In genomic region chr2:231052494-231053451, GRCh38 we compare ENCODE assay signal across 8 cellular contexts. TPM values are rescaled to one million over a fixed set of nuclear protein-coding genes. Genes with fewer than 3 reads are reported as not detected.
DNase-seq lines count a peak whose midpoint lies in the region; ATAC-seq and TF ChIP-seq lines count a peak whose summit lies in the region.

No MANE protein-coding gene starts in this region.

- no peak for TF ChIP-seq POLR2A in GM18505 (IDR thresholded peaks at IDR 0.05; ENCODE audit: borderline replicate concordance, extremely low read depth, insufficient read depth, insufficient read length)

- ATAC-seq in GM18505 (IDR thresholded peaks at IDR 0.05; ENCODE audit: unreplicated experiment) (peak; percentile 54), HG03060 (IDR thresholded peaks at IDR 0.05; ENCODE audit: low read depth, unreplicated experiment) (peak; percentile 37)
- peak; percentile 72 to 79 for ATAC-seq in activated CD4-positive, CD25-positive, alpha-beta regulatory T cell treated with anti-CD3 and anti-CD28 coated beads, Interleukin-2, amount 50 U/mL, for 24 hours

- DNase-seq in 8988T (peak; percentile 73), NCI-H2196 (lab: John Stamatoyannopoulos, UW; ENCODE audit: unreplicated experiment) (peak; percentile 91), cerebellum (ENCODE audit: low spot score) (peak; percentile 88), kidney tubule cell (ENCODE audit: low spot score) (peak; percentile 88)
- peak; percentile 63 to 76 (median 70) for DNase-seq in stimulated activated CD4-positive, alpha-beta T cell treated with anti-CD3 and anti-CD28 coated beads, Interleukin-1b, Interleukin-23, amount 100 ng/mL, for 24 hours (ENCODE audit: low read depth in 4 of 4, low spot score in 1 of 4)

RNA-seq across cellular contexts. Expression of gene PSMD1, which starts 3.9 kb away (rescaled TPM):
- total RNA-seq in cerebellum = 80.6 TPM

RNA-seq across cellular contexts. Expression of gene C2orf72, which starts 15.4 kb away (rescaled TPM):
- total RNA-seq in cerebellum = 16.1 TPM

RNA-seq across cellular contexts. Expression of gene SPATA3, which starts 56.9 kb away (rescaled TPM):
- total RNA-seq in cerebellum = not detected

Comparison
In these comparisons a context has a peak if more than half of its experiments do, and no peak if none do; other contexts are left out.
1. Peak in every context shown above with its lines: DNase-seq and ATAC-seq.